Comparison of ENCODE assay signal across 22 cellular contexts in the genomic region with DNA sequence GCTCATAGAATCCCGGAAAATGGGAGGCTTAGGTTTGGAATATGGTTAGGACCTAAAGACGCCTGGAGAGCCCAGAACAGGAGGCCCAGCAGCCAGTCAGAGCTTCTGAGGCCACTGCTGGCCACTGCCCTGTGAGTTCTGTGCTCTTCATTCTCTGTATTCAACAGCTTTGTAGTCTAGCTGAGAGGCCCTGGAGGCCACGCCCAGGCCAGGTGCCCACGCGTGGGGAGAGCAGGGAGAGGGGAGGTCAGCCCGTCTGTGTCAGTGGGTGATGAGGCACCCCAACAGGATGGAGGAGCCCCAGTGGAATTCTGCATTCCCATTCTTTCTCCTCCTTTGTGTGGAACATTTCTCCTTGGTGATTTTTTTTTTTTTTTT. TPM values are rescaled to one million over a fixed set of nuclear protein-coding genes. Genes with fewer than 3 reads are reported as not detected.
"Had no signal": no experiment of that assay in that cellular context is flagged by ENCODE, and none has a peak within 500 bp of the region (broad histone marks: within the 10 kb centered on the region; RNA-seq: fewer than 3 reads in every experiment).

No MANE protein-coding gene starts in this region.

- H3K4me1 ChIP-seq: parathyroid adenoma, prostate gland had no signal

- H3K4me3 ChIP-seq: coronary artery, prostate gland, right atrium auricular region, testis, tibial artery had no signal

- FAIRE-seq: endometrium, frontal cortex, keratinocyte, urothelium cell line had no signal

- H3K36me3 ChIP-seq: prostate gland, right atrium auricular region, tibial artery had no signal

- H2AFZ ChIP-seq: parathyroid adenoma had no signal

- H3K27me3 ChIP-seq: right atrium auricular region, testis, tibial artery had no signal

- ATAC-seq: effector memory CD8-positive, alpha-beta T cell; left lobe of liver; naive thymus-derived CD4-positive, alpha-beta T cell; sciatic nerve; stimulated activated effector memory CD8-positive, alpha-beta T cell treated with anti-CD3 and anti-CD28 coated beads, Interleukin-12 subunit alpha, Interleukin-12 subunit beta, amount 100 ng/mL, for 72 hours; stimulated activated naive CD8-positive, alpha-beta T cell treated with anti-CD3 and anti-CD28 coated beads, Interleukin-15, Interleukin-2, amounts not matched to agents 100 U/mL and 50 U/mL, for 24 hours had no signal

- H3K79me2 ChIP-seq: parathyroid adenoma had no signal

- H3K27ac ChIP-seq: coronary artery, parathyroid adenoma, prostate gland, right atrium auricular region, testis, tibial artery had no signal

- H3K9me3 ChIP-seq: prostate gland, right atrium auricular region, testis, tibial artery had no signal

- DNase-seq: effector memory CD8-positive, alpha-beta T cell; mesendoderm; midbrain; naive thymus-derived CD4-positive, alpha-beta T cell; stimulated activated CD4-positive, alpha-beta T cell treated with anti-CD3 and anti-CD28 coated beads, Interleukin-2, amount 100 ng/mL, for 24 hours; stimulated activated CD4-positive, alpha-beta T cell treated with anti-CD3 and anti-CD28 coated beads, Interleukin-4, amount 100 ng/mL, for 24 hours; stimulated activated naive CD8-positive, alpha-beta T cell treated with anti-CD3 and anti-CD28 coated beads, Interleukin-15, Interleukin-2, amounts not matched to agents 100 U/mL and 50 U/mL, for 24 hours; substantia nigra; testis; tibial artery had no signal

- H3K9ac ChIP-seq: parathyroid adenoma had no signal

RNA-seq across cellular contexts. Expression of gene IL15RA, which starts 29.1 kb away (rescaled TPM):
- total RNA-seq: frontal cortex, neural crest cell had no signal
